21 cellular contexts compared by ENCODE assay signal in genomic region chr3:51257865-51258264, GRCh38.
"Had no signal": no experiment of that assay in that cellular context is flagged by ENCODE, and none has a peak within 500 bp of the region (broad histone marks: within the 10 kb centered on the region; RNA-seq: fewer than 3 reads in every experiment).

No MANE protein-coding gene starts in this region.

- ATAC-seq: left colon; left ventricle myocardium superior; psoas muscle; right lobe of liver; stimulated activated effector memory CD8-positive, alpha-beta T cell treated with anti-CD3 and anti-CD28 coated beads, Interleukin-12 subunit alpha, Interleukin-12 subunit beta, amount 100 ng/mL, for 72 hours; stimulated activated naive CD8-positive, alpha-beta T cell treated with anti-CD3 and anti-CD28 coated beads, Interleukin-15, Interleukin-2, amounts not matched to agents 100 U/mL and 50 U/mL, for 24 hours had no signal

- DNase-seq: dorsolateral prefrontal cortex; effector CD8-positive, alpha-beta T cell; foreskin melanocyte; head of caudate nucleus; hippocampal formation; left colon; left ventricle myocardium superior; mesenchymal stem cell; midbrain; nephron progenitor cell; psoas muscle; retina; right lobe of liver; stimulated activated CD4-positive, alpha-beta T cell treated with anti-CD3 and anti-CD28 coated beads, Interleukin-4, amount 100 ng/mL, for 1 hour; stimulated activated CD8-positive, alpha-beta memory T cell treated with anti-CD3 and anti-CD28 coated beads, Interleukin-4, amount 100 ng/mL, for 48 hours; stimulated activated naive CD8-positive, alpha-beta T cell treated with anti-CD3 and anti-CD28 coated beads, Interleukin-15, Interleukin-2, amounts not matched to agents 100 U/mL and 50 U/mL, for 24 hours; thyroid gland had no signal

- H3K9me3 ChIP-seq: psoas muscle, right lobe of liver, suprapubic skin, thyroid gland, vagina had no signal

- H3K27me3 ChIP-seq: dorsolateral prefrontal cortex, right lobe of liver, suprapubic skin, thyroid gland, vagina had no signal

- H3K36me3 ChIP-seq: right lobe of liver, suprapubic skin, thyroid gland, vagina had no signal

- H3K27ac ChIP-seq: psoas muscle, right lobe of liver, suprapubic skin, thyroid gland, vagina had no signal

- H3K4me1 ChIP-seq: psoas muscle, right lobe of liver, suprapubic skin, thyroid gland, vagina had no signal

- H3K4me3 ChIP-seq: dorsolateral prefrontal cortex, lung, psoas muscle, right lobe of liver, suprapubic skin, thyroid gland, vagina had no signal
